In genomic region chr3:139389552-139390368, GRCh38 we compare ENCODE assay signal across 8 cellular contexts. TPM values are rescaled to one million over a fixed set of nuclear protein-coding genes. Genes with fewer than 3 reads are reported as not detected.
A peak's percentile ranks its signal among the peaks of the same experiment; 100 is the strongest.
DNase-seq lines count a peak whose midpoint lies in the region; TF ChIP-seq lines count a peak whose summit lies in the region.

TSS of gene COPB2 (minus strand) at chr3:139389647. CDS start at chr3:139389550, 97 bp downstream.

- DNase-seq in GM03348 (ENCODE audit: low spot score) (peak; percentile 99), HFF-Myc (ENCODE audit: extremely low read depth, low read depth) (peak; percentile 96), NAMALWA (ENCODE audit: low spot score) (peak; percentile 99), SK-N-DZ (ENCODE audit: low spot score) (peak; percentile 99), foreskin melanocyte (peak; percentile 97)
- peak; percentile 97 for DNase-seq in activated naive CD4-positive, alpha-beta T cell treated with anti-CD3 and anti-CD28 coated beads for 36 hours

- CTCF ChIA-PET in activated naive CD4-positive, alpha-beta T cell treated with anti-CD3 and anti-CD28 coated beads for 36 hours (lab: Charles Lee) = interaction anchor here (0.6 to 1.4 kb wide), 4 partner anchors 39 to 277 kb away, joined by 3 to 4 read pairs (median 4); no protein-coding TSS in a partner anchor

- H3K36me3 Mint-ChIP-seq in activated naive CD4-positive, alpha-beta T cell treated with anti-CD3 and anti-CD28 coated beads for 36 hours (ENCODE audit: low read depth) = no peaks in the 10 kb centered on the region

- peak within 1 kb of the TSS; percentile 91 for H3K4me3 ChIP-seq in HFF-Myc (replicated peaks; ENCODE audit: low read depth, low read length)
- peak within 1 kb of the TSS; percentile 85 for H3K4me3 ChIP-seq in neuron (ENCODE audit: low read length)
- H3K4me3 ChIP-seq in subcutaneous abdominal adipose tissue (ENCODE audit: low read depth in 1 of 5, low read length in 5 of 5) = peak within 1 kb of the TSS; percentile 86 to 97 (median 94)

- H3K4me3 Mint-ChIP-seq in activated naive CD4-positive, alpha-beta T cell treated with anti-CD3 and anti-CD28 coated beads for 36 hours = peak within 1 kb of the TSS; percentile 95

- H3K27me3 ChIP-seq in neuron (ENCODE audit: insufficient read depth, low read length) = no peaks in the 10 kb centered on the region
- H3K27me3 ChIP-seq in subcutaneous abdominal adipose tissue (ENCODE audit: control insufficient read depth in 5 of 5, insufficient read depth in 4 of 5, low read length in 5 of 5) = no peaks in the 10 kb centered on the region

- H3K27ac ChIP-seq in subcutaneous abdominal adipose tissue (ENCODE audit: low read depth, low read length) = peak within 1 kb of the TSS; percentile 98

- intact Hi-C loops in activated naive CD4-positive, alpha-beta T cell treated with anti-CD3 and anti-CD28 coated beads for 36 hours (cut with micrococcal nuclease) = loop anchor here (1.0 to 10.0 kb wide), 4 partner anchors 31 to 555 kb away; partner anchors contain the start of genes MRPS22 and PIK3CB

- peak within 1 kb of the TSS; percentile 35 for H2AFZ ChIP-seq in neuron (ENCODE audit: low read depth, low read length)

- H3K36me3 ChIP-seq in neuron (ENCODE audit: insufficient read depth, low read length) (no peaks in the 10 kb centered on the region), subcutaneous abdominal adipose tissue (ENCODE audit: control insufficient read depth in 5 of 5, insufficient read depth in 5 of 5, low read length in 5 of 5) (no peaks in the 10 kb centered on the region)

- peak within 1 kb of the TSS; percentile 86 for H3K27ac Mint-ChIP-seq in activated naive CD4-positive, alpha-beta T cell treated with anti-CD3 and anti-CD28 coated beads for 36 hours

- H3K4me1 Mint-ChIP-seq in activated naive CD4-positive, alpha-beta T cell treated with anti-CD3 and anti-CD28 coated beads for 36 hours (ENCODE audit: low read depth) = peaks cover 31% of the 10 kb centered on the region

- H3K9ac ChIP-seq in subcutaneous abdominal adipose tissue (ENCODE audit: low read length in 5 of 5) = peak within 1 kb of the TSS; percentile 98 to 100 (median 100)

- no peaks in the 10 kb centered on the region for H3K27me3 Mint-ChIP-seq in activated naive CD4-positive, alpha-beta T cell treated with anti-CD3 and anti-CD28 coated beads for 36 hours (ENCODE audit: low read depth)

- no peaks in the 10 kb centered on the region for H3K9me3 Mint-ChIP-seq in activated naive CD4-positive, alpha-beta T cell treated with anti-CD3 and anti-CD28 coated beads for 36 hours

- no peak for TF ChIP-seq CTCF in HFF-Myc (IDR thresholded peaks at IDR 0.05; ENCODE audit: low read depth, low read length, missing control alignments)

- H3K9me3 ChIP-seq in neuron (ENCODE audit: low read length) (no peaks in the 10 kb centered on the region), subcutaneous abdominal adipose tissue (ENCODE audit: control insufficient read depth in 5 of 5, low read length in 5 of 5) (no peaks in the 10 kb centered on the region)

- H3K4me1 ChIP-seq in neuron (ENCODE audit: insufficient read depth, low read length) (peaks cover 26% of the 10 kb centered on the region), subcutaneous abdominal adipose tissue (ENCODE audit: control insufficient read depth in 5 of 5, insufficient read depth in 5 of 5, low read length in 5 of 5) (peaks cover 0 to 37% (median 28%) of the 10 kb centered on the region in 5 donors)

RNA-seq across cellular contexts. Expression of gene COPB2, which starts in this region (rescaled TPM):
- polyA plus RNA-seq in SK-N-DZ (2014; cell fraction: cytosol; rRNA removed) = 69.3 and 80.8 TPM in 2 replicates
- polyA plus RNA-seq in SK-N-DZ (2014; cell fraction: nucleus; rRNA removed) = 44.1 and 49.7 TPM in 2 replicates
- 10 to 100 TPM; 83.8 to 89.2 TPM for total RNA-seq in activated naive CD4-positive, alpha-beta T cell treated with anti-CD3 and anti-CD28 coated beads for 36 hours

Comparison
In these comparisons a context has a peak if more than half of its experiments do, and no peak if none do; other contexts are left out.
1. Peak in every context shown above with its lines: DNase-seq, H3K4me3 ChIP-seq and H3K27ac ChIP-seq.